Comparison of ENCODE assay signal across 20 cellular contexts in the genomic region with DNA sequence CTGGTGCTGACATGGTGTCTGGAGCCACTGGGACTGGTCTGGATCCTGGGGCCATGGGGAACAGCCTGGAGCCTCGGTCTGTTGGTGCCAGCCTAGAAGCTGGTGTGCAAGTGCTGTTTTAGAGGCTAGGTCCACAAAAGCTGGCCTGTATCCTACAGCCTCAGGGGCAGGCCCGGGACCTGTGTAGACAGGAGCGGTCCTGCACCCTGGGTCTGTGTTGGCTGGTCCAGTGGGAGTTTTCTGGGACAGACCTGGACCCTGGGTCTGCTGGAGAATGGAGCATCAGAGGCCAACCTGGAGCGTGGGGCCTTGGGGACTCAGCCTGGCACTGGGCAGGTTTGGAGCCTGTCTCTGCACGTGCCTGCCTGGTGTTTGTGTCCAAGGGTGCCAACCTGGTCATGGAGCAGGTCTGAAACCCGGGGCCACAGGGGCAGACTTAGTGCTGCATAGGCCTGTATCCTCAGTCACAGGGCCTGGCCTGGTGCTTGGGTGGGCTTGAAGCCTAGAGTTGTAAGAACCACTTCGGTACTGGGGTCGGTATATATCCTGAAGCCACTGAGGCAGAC. TPM values are rescaled to one million over a fixed set of nuclear protein-coding genes. Genes with fewer than 3 reads are reported as not detected.
DNase-seq lines count a peak whose midpoint lies in the region; ATAC-seq, FAIRE-seq and TF ChIP-seq lines count a peak whose summit lies in the region.
"Had no signal": no experiment of that assay in that cellular context is flagged by ENCODE, and none has a peak within 500 bp of the region (broad histone marks: within the 10 kb centered on the region; RNA-seq: fewer than 3 reads in every experiment).

No MANE protein-coding gene starts in this region.

- TF ChIP-seq RAD21 in H1 (IDR thresholded peaks at IDR 0.05 in 1 of 2, conservative IDR thresholded peaks at IDR 0.05 in 1 of 2; ENCODE audit: low read depth in 2 of 2, low read length in 2 of 2): no peak

- intact Hi-C loops in Right ventricle myocardium inferior (cut with DNase I) (no loop called here), Right ventricle myocardium superior (cut with DNase I) (no loop called here), posterior vena cava (cut with DNase I) (no loop called here), ascending aorta (cut with DNase I) (no loop called here)

- TF ChIP-seq CTCF in H1 (IDR thresholded peaks at IDR 0.05; ENCODE audit: control extremely low read depth in 1 of 3, insufficient read depth in 1 of 3, low read depth in 1 of 3, low read length in 3 of 3) (no peak), ascending aorta (IDR thresholded peaks at IDR 0.05) (no peak)

- POLR2A ChIA-PET in H1 (lab: Charles Lee; ENCODE audit: partially characterized antibody): interaction anchor here (0.5 kb wide), 1 partner anchor 58 kb away, joined by 3 read pairs; no protein-coding TSS in a partner anchor

- H3K9ac ChIP-seq in H1 (replicated peaks in 1 of 4; ENCODE audit: extremely low read depth in 1 of 4, low read depth in 3 of 4, low read length in 3 of 4): no peak overlapping the region

- H3K79me2 ChIP-seq in H1 (ENCODE audit: control insufficient read depth in 1 of 2, insufficient read depth in 2 of 2, low read length in 2 of 2): peaks cover 0 to 59% of the 10 kb centered on the region in 2 experiments; a peak in 2 of 4 replicates

- no peak overlapping the region for H3K56ac ChIP-seq in H1 (replicated peaks; ENCODE audit: insufficient read length, low read depth, low read length)

- no peak overlapping the region for H3K23ac ChIP-seq in H1 (ENCODE audit: insufficient read length)

- H3K9me3 ChIP-seq in H1 (ENCODE audit: insufficient read depth in 2 of 2, low read depth in 1 of 2, low read length in 1 of 2): no peaks in the 10 kb centered on the region
- no peaks in the 10 kb centered on the region for H3K9me3 ChIP-seq in effector memory CD4-positive, alpha-beta T cell (ENCODE audit: control insufficient read depth, low read length)
- H3K9me3 ChIP-seq in ascending aorta: no peaks in the 10 kb centered on the region

- H4K8ac ChIP-seq in H1 (ENCODE audit: extremely low read depth, insufficient read depth, low read length): peak overlapping the region; percentile 45; the same call in 1 of the 2 replicates

- WGBS in H1 (ENCODE audit: extremely low coverage in 1 of 2, insufficient coverage in 1 of 2, insufficient read length in 1 of 2, insufficient replicate concordance in 2 of 2, low coverage in 1 of 2, low lambda C conversion rate in 2 of 2, missing lambda C conversion rate in 1 of 2), 2 experiments: 92% methylated on average over 8 of the region's 8 CpGs; no CpG with 5 or more reads in 1 of the 2 experiments

- no peak overlapping the region for H3K27ac ChIP-seq in H1 (ENCODE audit: low read depth, low read length)
- H3K27ac ChIP-seq in effector memory CD4-positive, alpha-beta T cell (ENCODE audit: insufficient read depth, low read length, poor library complexity, severe bottlenecking): no peak overlapping the region
- no peak overlapping the region for H3K27ac ChIP-seq in ascending aorta

- no peak overlapping the region for H2BK20ac ChIP-seq in H1 (ENCODE audit: low read length)

- H2BK12ac ChIP-seq in H1 (ENCODE audit: low read depth, low read length): no peak overlapping the region

- no peak overlapping the region; the same call in 1 of the 2 replicates for H2BK5ac ChIP-seq in H1 (ENCODE audit: low read depth, low read length)

- H4K91ac ChIP-seq in H1 (replicated peaks; ENCODE audit: insufficient read length, low read length): no peak overlapping the region

- no peak for TF ChIP-seq POLR2A in H1 (IDR thresholded peaks at IDR 0.05; ENCODE audit: control extremely low read depth in 1 of 2, low read depth in 2 of 2, low read length in 2 of 2)

- H3K4me3 ChIP-seq in H1 (ENCODE audit: extremely low read depth in 1 of 4, insufficient read depth in 2 of 4, low read depth in 3 of 4, low read length in 4 of 4) (no peak overlapping the region), ascending aorta (no peak overlapping the region)
- no peak overlapping the region for H3K4me3 ChIP-seq in effector memory CD4-positive, alpha-beta T cell (ENCODE audit: insufficient read depth, low read depth, low read length, poor library complexity, severe bottlenecking)

- peaks cover 2 to 6% of the 10 kb centered on the region in 2 experiments for H4K20me1 ChIP-seq in H1 (replicated peaks in 1 of 2; ENCODE audit: control insufficient read depth in 1 of 2, insufficient read depth in 2 of 2, low read length in 2 of 2)

- no peak overlapping the region for H2BK15ac ChIP-seq in H1 (ENCODE audit: low read length)

- H3K4me2 ChIP-seq in H1 (ENCODE audit: insufficient read depth in 1 of 2, low read depth in 2 of 2, low read length in 2 of 2): no peak overlapping the region

- no peak overlapping the region for H3K18ac ChIP-seq in H1 (ENCODE audit: extremely low read depth, low read length)

- H3K27me3 ChIP-seq in H1 (replicated peaks in 1 of 4; ENCODE audit: control insufficient read depth in 3 of 4, extremely low read depth in 1 of 4, insufficient read depth in 3 of 4, low read length in 3 of 4) (no peaks in the 10 kb centered on the region), ascending aorta (no peaks in the 10 kb centered on the region)
- H3K27me3 ChIP-seq in effector memory CD4-positive, alpha-beta T cell (replicated peaks; ENCODE audit: control insufficient read depth, insufficient read depth, low read length, poor library complexity, severe bottlenecking): no peaks in the 10 kb centered on the region

- CTCF ChIA-PET in H1 (lab: Charles Lee; ENCODE audit: partially characterized antibody): no interaction called here

- ATAC-seq in Right ventricle myocardium inferior (no peak), Right ventricle myocardium superior (ENCODE audit: poor library complexity) (no peak)
- ATAC-seq: Panc1 had no signal

- no peak overlapping the region for H2AK5ac ChIP-seq in H1 (ENCODE audit: low read depth, low read length)

- H3K23me2 ChIP-seq in H1 (ENCODE audit: low read depth, low read length): no peaks in the 10 kb centered on the region

- FAIRE-seq in H1 (lab: Jason Lieb, UNC): no peak

- H3K36me3 ChIP-seq in H1 (ENCODE audit: control insufficient read depth in 2 of 4, insufficient read depth in 4 of 4, low read length in 3 of 4) (no peaks in the 10 kb centered on the region), ascending aorta (no peaks in the 10 kb centered on the region)
- no peaks in the 10 kb centered on the region for H3K36me3 ChIP-seq in effector memory CD4-positive, alpha-beta T cell (ENCODE audit: control insufficient read depth, insufficient read depth, low read length)

- H2AFZ ChIP-seq in H1 (ENCODE audit: low read length): no peak overlapping the region

- peaks cover 10% of the 10 kb centered on the region for H3K79me1 ChIP-seq in H1 (ENCODE audit: low read depth, low read length)

- DNase-seq in Right ventricle myocardium inferior (ENCODE audit: missing footprints): peak; percentile 26
- DNase-seq in Right ventricle myocardium superior: no peak
- no peak for DNase-seq in H1 (ENCODE audit: low read depth in 1 of 2, low spot score in 2 of 2)
- DNase-seq in posterior vena cava (ENCODE audit: low spot score): peak; percentile 56
- DNase-seq in effector memory CD4-positive, alpha-beta T cell: no peak
- no peak for DNase-seq in ascending aorta (ENCODE audit: low spot score in 2 of 2)
- no peak for DNase-seq in activated CD4-positive, CD25-positive, alpha-beta regulatory T cell treated with anti-CD3 and anti-CD28 coated beads, Interleukin-2, amount 50 U/mL, for 72 hours
- DNase-seq: CD4-positive, CD25-positive, alpha-beta regulatory T cell; EL; GF-D8; HFFc6; NCI-H1105 treated with DMSO at 0.1 percent for 48 hours; NCI-H1694; NCI-H2081; NCI-H2171; NCI-H345; NCI-H524; NCI-H774; NK-92 treated with Interleukin-12 subunit alpha and Interleukin-12 subunit beta, amount 100 ng/mL, for 24 hours had no signal

- H3K4me1 ChIP-seq in H1 (replicated peaks in 1 of 4; ENCODE audit: control insufficient read depth in 3 of 4, insufficient read depth in 4 of 4, low read length in 3 of 4) (no peaks in the 10 kb centered on the region), ascending aorta (no peaks in the 10 kb centered on the region)
- no peaks in the 10 kb centered on the region for H3K4me1 ChIP-seq in effector memory CD4-positive, alpha-beta T cell (ENCODE audit: control insufficient read depth, insufficient read depth, low read length, poor library complexity, severe bottlenecking)

- H3K4ac ChIP-seq in H1 (replicated peaks; ENCODE audit: insufficient read length, low read depth, low read length): no peak overlapping the region

- H2BK120ac ChIP-seq in H1 (replicated peaks; ENCODE audit: low read depth, low read length): no peak overlapping the region

- no peak for TF ChIP-seq EP300 in H1 (IDR thresholded peaks at IDR 0.05; ENCODE audit: borderline replicate concordance in 1 of 2, low read depth in 2 of 2, low read length in 2 of 2)

- H4K5ac ChIP-seq in H1 (ENCODE audit: insufficient read length, low read depth, low read length): no peak overlapping the region

- H3K14ac ChIP-seq in H1 (ENCODE audit: insufficient read length): no peak overlapping the region

TF ChIP-seq in H1, 55 proteins besides CTCF, POLR2A, EP300 and RAD21 (continues in another document):
- TF ChIP-seq HDAC6 (IDR thresholded peaks at IDR 0.05; ENCODE audit: low read depth, low read length) (no peak), SP1 (IDR thresholded peaks at IDR 0.05; ENCODE audit: low read depth, low read length) (no peak), SIX5 (IDR thresholded peaks at IDR 0.05; ENCODE audit: low read depth, low read length) (no peak), JUN (IDR thresholded peaks at IDR 0.05; ENCODE audit: low read depth, low read length) (no peak), EGR1 (IDR thresholded peaks at IDR 0.05; ENCODE audit: borderline replicate concordance, low read depth, low read length) (no peak), GTF2F1 (IDR thresholded peaks at IDR 0.05; ENCODE audit: borderline replicate concordance, low read depth, low read length) (no peak)

RNA-seq across cellular contexts. Expression of gene SRFBP1, which starts 45.8 kb away (rescaled TPM):
- total RNA-seq in Right ventricle myocardium inferior (7.6 TPM), Right ventricle myocardium superior (6.0 TPM), posterior vena cava (10 to 100 TPM; 11.0 to 13.4 TPM), ascending aorta (2.6 TPM)
- total RNA-seq in H1 (2021; fragmentation: NEBNext Ultra II Directional; extraction: Animal tissue kit (Norgen Biotek cat#: 25700)): 22.5 and 23.3 TPM in 2 replicates
- polyA plus RNA-seq in H1 (2011; rRNA removed): 1.5 and 2.4 TPM in 2 replicates
- polyA plus RNA-seq in H1 (2011; cell fraction: cytosol; rRNA removed): 4.4 TPM
- 1.7 TPM for polyA plus RNA-seq in H1 (2011; cell fraction: nucleus; rRNA removed)
- 4.8 to 12.2 TPM (median 5.2 TPM) in 4 replicates for polyA plus RNA-seq in H1 (2012, experiment 1 of 2)
- polyA plus RNA-seq in H1 (2012, experiment 2 of 2): 0.83 TPM
- 18.2 TPM for polyA plus RNA-seq in H1 (2013, experiment 1 of 2)
- polyA plus RNA-seq in H1 (2013, experiment 2 of 2): 15.4 TPM
- polyA minus RNA-seq in H1 (2011; rRNA and poly(A)+ RNA removed): 3.6 and 5.0 TPM in 2 replicates
- 8.1 TPM for polyA minus RNA-seq in H1 (2011; cell fraction: cytosol; rRNA and poly(A)+ RNA removed)
- polyA minus RNA-seq in H1 (2011; cell fraction: nucleus; rRNA and poly(A)+ RNA removed): 17.4 TPM

Comparison
In these comparisons a context has a peak if more than half of its experiments do, and no peak if none do; other contexts are left out.
1. DNase-seq: peak in Right ventricle myocardium inferior (single experiment) and posterior vena cava (single experiment); none in Right ventricle myocardium superior (single experiment), H1 (0 of 2), effector memory CD4-positive, alpha-beta T cell (0 of 3), ascending aorta (0 of 2) and activated CD4-positive, CD25-positive, alpha-beta regulatory T cell treated with anti-CD3 and anti-CD28 coated beads, Interleukin-2, amount 50 U/mL, for 72 hours (single experiment).